In the genomic region with DNA sequence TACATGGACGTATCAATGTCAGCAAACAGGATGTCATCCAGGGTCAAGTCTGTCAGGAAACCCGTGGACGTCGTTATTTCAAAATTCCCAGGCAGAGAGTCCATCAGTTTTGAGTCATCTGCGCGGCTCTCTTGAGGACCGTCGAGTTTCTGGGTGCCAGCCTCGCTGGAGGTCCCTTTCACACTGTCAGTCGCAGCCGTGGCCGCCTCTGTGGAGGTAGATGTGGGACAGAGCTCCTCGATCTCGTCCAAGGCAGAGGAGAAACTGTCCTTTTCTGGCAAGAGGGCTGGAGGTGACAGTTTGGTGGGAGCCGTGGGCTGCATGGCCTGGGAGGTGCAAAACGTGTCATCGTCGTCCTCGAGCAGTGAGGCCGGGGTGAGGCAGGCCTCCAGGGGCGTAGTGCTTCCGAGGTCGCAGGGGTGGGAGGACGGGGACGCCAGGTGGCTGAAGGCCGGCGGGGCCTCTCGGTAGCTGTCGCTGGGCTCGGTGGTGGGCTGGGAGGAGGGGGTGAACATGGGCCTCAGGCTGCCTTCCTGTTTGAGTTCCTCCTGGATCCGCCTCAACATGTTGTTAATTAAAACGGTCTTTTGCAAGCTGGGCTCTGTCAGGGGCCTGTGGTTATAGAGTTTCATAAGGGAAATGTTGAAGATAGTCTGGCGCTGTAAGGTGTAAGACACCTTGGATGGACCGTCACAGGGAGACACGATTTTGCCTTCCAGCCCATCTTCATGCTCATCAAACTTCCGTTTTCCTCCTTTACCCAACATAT, we compare ENCODE assay signal across 8 cellular contexts. TPM values are rescaled to one million over a fixed set of nuclear protein-coding genes. Genes with fewer than 3 reads are reported as not detected.
DNase-seq lines count a peak whose midpoint lies in the region; ATAC-seq lines count a peak whose summit lies in the region.

No MANE protein-coding gene starts in this region.

- ATAC-seq in HG03066 (IDR thresholded peaks at IDR 0.05; ENCODE audit: low read depth, unreplicated experiment), result peak; percentile 64
- peak; percentile 75 to 78 for ATAC-seq in stimulated activated naive B cell treated with anti-CD40 and anti-IgM and Interleukin-4, amounts not matched to agents 10 μg/mL and 1 μg/mL and 100 μg/mL, for 72 hours (replicated peaks)

- H3K4me1 Mint-ChIP-seq in activated naive CD4-positive, alpha-beta T cell treated with anti-CD3 and anti-CD28 coated beads, Interleukin-2, amount 50 U/mL, for 24 hours, result peaks cover 64% of the 10 kb centered on the region
- peaks cover 30% of the 10 kb centered on the region for H3K4me1 Mint-ChIP-seq in activated CD4-positive, alpha-beta memory T cell treated with anti-CD3 and anti-CD28 coated beads, Interleukin-2, amount 10 ng/mL, durations not matched to agents 7 days and 5 days
- peaks cover 51 to 61% of the 10 kb centered on the region in 2 donors for H3K4me1 Mint-ChIP-seq in stimulated activated naive B cell treated with anti-CD40 and anti-IgM and Interleukin-4, amounts not matched to agents 10 μg/mL and 1 μg/mL and 100 μg/mL, for 72 hours

- no peaks in the 10 kb centered on the region for H3K9me3 Mint-ChIP-seq in activated naive CD4-positive, alpha-beta T cell treated with anti-CD3 and anti-CD28 coated beads, Interleukin-2, amount 50 U/mL, for 24 hours
- H3K9me3 Mint-ChIP-seq in activated CD4-positive, alpha-beta memory T cell treated with anti-CD3 and anti-CD28 coated beads, Interleukin-2, amount 10 ng/mL, durations not matched to agents 7 days and 5 days, result no peaks in the 10 kb centered on the region
- no peaks in the 10 kb centered on the region for H3K9me3 Mint-ChIP-seq in stimulated activated naive B cell treated with anti-CD40 and anti-IgM and Interleukin-4, amounts not matched to agents 10 μg/mL and 1 μg/mL and 100 μg/mL, for 72 hours

- H3K27ac Mint-ChIP-seq in activated naive CD4-positive, alpha-beta T cell treated with anti-CD3 and anti-CD28 coated beads, Interleukin-2, amount 50 U/mL, for 24 hours, result peak overlapping the region; percentile 89
- H3K27ac Mint-ChIP-seq in activated CD4-positive, alpha-beta memory T cell treated with anti-CD3 and anti-CD28 coated beads, Interleukin-2, amount 10 ng/mL, durations not matched to agents 7 days and 5 days, result peak overlapping the region; percentile 59
- H3K27ac Mint-ChIP-seq in stimulated activated naive B cell treated with anti-CD40 and anti-IgM and Interleukin-4, amounts not matched to agents 10 μg/mL and 1 μg/mL and 100 μg/mL, for 72 hours, result peak overlapping the region; percentile 98

- H3K27me3 Mint-ChIP-seq in activated naive CD4-positive, alpha-beta T cell treated with anti-CD3 and anti-CD28 coated beads, Interleukin-2, amount 50 U/mL, for 24 hours, result no peaks in the 10 kb centered on the region
- H3K27me3 Mint-ChIP-seq in activated CD4-positive, alpha-beta memory T cell treated with anti-CD3 and anti-CD28 coated beads, Interleukin-2, amount 10 ng/mL, durations not matched to agents 7 days and 5 days, result no peaks in the 10 kb centered on the region
- H3K27me3 Mint-ChIP-seq in stimulated activated naive B cell treated with anti-CD40 and anti-IgM and Interleukin-4, amounts not matched to agents 10 μg/mL and 1 μg/mL and 100 μg/mL, for 72 hours, result no peaks in the 10 kb centered on the region

- DNase-seq in activated naive CD4-positive, alpha-beta T cell (lab: John Stamatoyannopoulos, UW), result no peak
- DNase-seq in activated CD4-positive, alpha-beta memory T cell treated with anti-CD3 and anti-CD28 coated beads, Interleukin-2, amount 10 ng/mL, durations not matched to agents 7 days and 5 days, result peak; percentile 15
- peak; percentile 31 for DNase-seq in stimulated activated naive B cell treated with anti-CD40 and anti-IgM and Interleukin-4, amounts not matched to agents 10 μg/mL and 1 μg/mL and 100 μg/mL, for 72 hours
- DNase-seq in NCI-H2171 treated with DMSO at 0.1 percent for 48 hours (lab: John Stamatoyannopoulos, UW) (no peak), NCI-H1417 (lab: John Stamatoyannopoulos, UW) (no peak), NCI-H1092 (lab: John Stamatoyannopoulos, UW) (no peak)

- CTCF ChIA-PET in activated CD4-positive, alpha-beta memory T cell treated with anti-CD3 and anti-CD28 coated beads, Interleukin-2, amount 10 ng/mL, durations not matched to agents 7 days and 5 days (lab: Charles Lee), result interaction anchor here (1.2 to 2.5 kb wide), 3 partner anchors 10 to 115 kb away, joined by 3 to 19 read pairs (median 5); partner anchors contain the start of gene SERTAD2

- POLR2A ChIA-PET in activated CD4-positive, alpha-beta memory T cell treated with anti-CD3 and anti-CD28 coated beads, Interleukin-2, amount 10 ng/mL, durations not matched to agents 7 days and 5 days (lab: Charles Lee), result interaction anchor here (1.1 to 1.2 kb wide), 2 partner anchors 16 to 28 kb away, joined by 3 to 6 read pairs; no protein-coding TSS in a partner anchor

- peak overlapping the region; percentile 72 for H3K4me3 Mint-ChIP-seq in activated naive CD4-positive, alpha-beta T cell treated with anti-CD3 and anti-CD28 coated beads, Interleukin-2, amount 50 U/mL, for 24 hours
- H3K4me3 Mint-ChIP-seq in activated CD4-positive, alpha-beta memory T cell treated with anti-CD3 and anti-CD28 coated beads, Interleukin-2, amount 10 ng/mL, durations not matched to agents 7 days and 5 days, result no peak overlapping the region
- H3K4me3 Mint-ChIP-seq in stimulated activated naive B cell treated with anti-CD40 and anti-IgM and Interleukin-4, amounts not matched to agents 10 μg/mL and 1 μg/mL and 100 μg/mL, for 72 hours, result peak overlapping the region; percentile 75

- H3K36me3 Mint-ChIP-seq in activated naive CD4-positive, alpha-beta T cell treated with anti-CD3 and anti-CD28 coated beads, Interleukin-2, amount 50 U/mL, for 24 hours, result peaks cover 14% of the 10 kb centered on the region
- peaks cover 18% of the 10 kb centered on the region for H3K36me3 Mint-ChIP-seq in activated CD4-positive, alpha-beta memory T cell treated with anti-CD3 and anti-CD28 coated beads, Interleukin-2, amount 10 ng/mL, durations not matched to agents 7 days and 5 days (ENCODE audit: low read depth)
- H3K36me3 Mint-ChIP-seq in stimulated activated naive B cell treated with anti-CD40 and anti-IgM and Interleukin-4, amounts not matched to agents 10 μg/mL and 1 μg/mL and 100 μg/mL, for 72 hours, result peaks cover 11 to 33% of the 10 kb centered on the region in 2 donors

RNA-seq across cellular contexts. Expression of gene SERTAD2, which starts 17.4 kb away (rescaled TPM):
- 10 to 100 TPM; 16.2 to 17.5 TPM for total RNA-seq in activated CD4-positive, alpha-beta memory T cell treated with anti-CD3 and anti-CD28 coated beads, Interleukin-2, amount 10 ng/mL, durations not matched to agents 7 days and 5 days

Comparison
In these comparisons a context has a peak if more than half of its experiments do, and no peak if none do; other contexts are left out.
1. DNase-seq: peak in activated CD4-positive, alpha-beta memory T cell treated with anti-CD3 and anti-CD28 coated beads, Interleukin-2, amount 10 ng/mL, durations not matched to agents 7 days and 5 days (single experiment) and stimulated activated naive B cell treated with anti-CD40 and anti-IgM and Interleukin-4, amounts not matched to agents 10 μg/mL and 1 μg/mL and 100 μg/mL, for 72 hours (single experiment); none in activated naive CD4-positive, alpha-beta T cell (0 of 4), NCI-H2171 treated with DMSO at 0.1 percent for 48 hours (single experiment), NCI-H1417 (0 of 3) and NCI-H1092 (single experiment).
2. Peak in every context shown above with its lines, with median percentiles within 50 percentile points of each other: H3K27ac Mint-ChIP-seq.